1 cellular context compared by ENCODE assay signal in the genomic region with DNA sequence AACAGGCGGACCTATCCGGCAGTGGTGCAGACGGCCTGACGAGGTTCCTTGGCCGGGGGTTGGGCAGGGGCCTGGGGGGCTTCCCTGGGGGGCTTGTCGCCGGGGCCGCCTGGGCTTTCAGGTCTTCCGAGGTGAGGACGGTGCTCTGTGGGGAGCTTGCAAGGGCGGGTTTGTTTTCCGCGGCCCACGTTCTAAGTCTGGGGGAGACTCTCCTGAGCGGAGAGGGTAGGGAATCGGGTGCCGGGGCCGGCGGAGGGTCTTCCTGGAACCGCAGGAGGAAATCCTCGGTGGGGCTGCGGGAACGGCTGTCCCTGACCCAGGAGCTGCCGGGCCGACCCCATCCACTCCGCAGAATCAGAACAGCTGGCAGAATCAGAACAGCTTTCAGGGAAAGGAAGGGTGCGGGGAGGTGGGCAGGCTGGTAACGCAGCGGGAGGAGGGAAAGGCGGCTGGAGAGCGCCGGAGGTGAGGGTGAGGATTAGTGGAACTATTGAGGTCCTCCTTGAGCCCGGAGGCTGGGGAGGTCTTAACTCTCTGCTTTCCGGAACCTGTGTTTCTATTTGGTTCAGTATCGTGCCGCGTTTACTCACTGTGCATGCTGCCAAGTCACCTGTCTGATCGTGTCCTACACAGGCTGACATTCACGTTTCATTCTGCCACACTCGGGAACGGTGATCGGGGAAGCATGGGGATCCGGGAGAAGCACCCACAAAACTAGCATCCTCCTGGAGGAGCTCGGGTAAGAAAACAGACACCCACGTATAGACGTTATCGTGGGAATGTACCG.
TF ChIP-seq lines count a peak whose summit lies in the region.

No MANE protein-coding gene starts in this region.

TF ChIP-seq in HepG2, 621 proteins besides CTCF, POLR2A, EP300 and RAD21 (continues in another document):
- TF ChIP-seq ZNF530 (CRISPR knock-in tag; IDR thresholded peaks at IDR 0.05; ENCODE audit: low read depth) = no peak
- TF ChIP-seq TCF12 (IDR thresholded peaks at IDR 0.05) = no peak
- TF ChIP-seq TCF12 (CRISPR knock-in tag; IDR thresholded peaks at IDR 0.05) = no peak
- no peak for TF ChIP-seq NPAS2 (CRISPR knock-in tag; IDR thresholded peaks at IDR 0.05; ENCODE audit: borderline replicate concordance)
- 0 out of 2 replicates have a peak, but pooled peaks have one; percentile 49 for TF ChIP-seq CHCHD3 (CRISPR knock-in tag; IDR thresholded peaks at IDR 0.05)
- TF ChIP-seq AGO2 (optimal IDR thresholded peaks at IDR 0.05; ENCODE audit: low read depth, low read length) = peak; percentile 5
- peak; percentile 81 for TF ChIP-seq ZNF770 (CRISPR knock-in tag; IDR thresholded peaks at IDR 0.05)
- TF ChIP-seq WIZ (CRISPR knock-in tag; IDR thresholded peaks at IDR 0.05) = no peak
- no peak for TF ChIP-seq HCFC1 (IDR thresholded peaks at IDR 0.05; ENCODE audit: low read depth, low read length)
- peak; percentile 24; the same call in 1 of the 2 replicates for TF ChIP-seq KDM5B (CRISPR knock-in tag; IDR thresholded peaks at IDR 0.05; ENCODE audit: borderline replicate concordance)
- TF ChIP-seq ELF1 (CRISPR knock-in tag; IDR thresholded peaks at IDR 0.05) = peak; percentile 28; the same call in 1 of the 2 replicates
- TF ChIP-seq FOXK2 (IDR thresholded peaks at IDR 0.05) = no peak
- TF ChIP-seq, protein P1, sequence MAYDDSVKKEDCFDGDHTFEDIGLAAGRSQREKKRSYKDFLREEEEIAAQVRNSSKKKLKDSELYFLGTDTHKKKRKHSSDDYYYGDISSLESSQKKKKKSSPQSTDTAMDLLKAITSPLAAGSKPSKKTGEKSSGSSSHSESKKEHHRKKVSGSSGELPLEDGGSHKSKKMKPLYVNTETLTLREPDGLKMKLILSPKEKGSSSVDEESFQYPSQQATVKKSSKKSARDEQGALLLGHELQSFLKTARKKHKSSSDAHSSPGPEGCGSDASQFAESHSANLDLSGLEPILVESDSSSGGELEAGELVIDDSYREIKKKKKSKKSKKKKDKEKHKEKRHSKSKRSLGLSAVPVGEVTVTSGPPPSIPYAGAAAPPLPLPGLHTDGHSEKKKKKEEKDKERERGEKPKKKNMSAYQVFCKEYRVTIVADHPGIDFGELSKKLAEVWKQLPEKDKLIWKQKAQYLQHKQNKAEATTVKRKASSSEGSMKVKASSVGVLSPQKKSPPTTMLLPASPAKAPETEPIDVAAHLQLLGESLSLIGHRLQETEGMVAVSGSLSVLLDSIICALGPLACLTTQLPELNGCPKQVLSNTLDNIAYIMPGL (CRISPR knock-in tag; IDR thresholded peaks at IDR 0.05; ENCODE audit: borderline replicate concordance in 1 of 2, low read depth in 1 of 2) = 0 out of 4 replicates have a peak, but pooled peaks of 1 of the 2 experiments have one; percentile 14
- TF ChIP-seq, protein P2, sequence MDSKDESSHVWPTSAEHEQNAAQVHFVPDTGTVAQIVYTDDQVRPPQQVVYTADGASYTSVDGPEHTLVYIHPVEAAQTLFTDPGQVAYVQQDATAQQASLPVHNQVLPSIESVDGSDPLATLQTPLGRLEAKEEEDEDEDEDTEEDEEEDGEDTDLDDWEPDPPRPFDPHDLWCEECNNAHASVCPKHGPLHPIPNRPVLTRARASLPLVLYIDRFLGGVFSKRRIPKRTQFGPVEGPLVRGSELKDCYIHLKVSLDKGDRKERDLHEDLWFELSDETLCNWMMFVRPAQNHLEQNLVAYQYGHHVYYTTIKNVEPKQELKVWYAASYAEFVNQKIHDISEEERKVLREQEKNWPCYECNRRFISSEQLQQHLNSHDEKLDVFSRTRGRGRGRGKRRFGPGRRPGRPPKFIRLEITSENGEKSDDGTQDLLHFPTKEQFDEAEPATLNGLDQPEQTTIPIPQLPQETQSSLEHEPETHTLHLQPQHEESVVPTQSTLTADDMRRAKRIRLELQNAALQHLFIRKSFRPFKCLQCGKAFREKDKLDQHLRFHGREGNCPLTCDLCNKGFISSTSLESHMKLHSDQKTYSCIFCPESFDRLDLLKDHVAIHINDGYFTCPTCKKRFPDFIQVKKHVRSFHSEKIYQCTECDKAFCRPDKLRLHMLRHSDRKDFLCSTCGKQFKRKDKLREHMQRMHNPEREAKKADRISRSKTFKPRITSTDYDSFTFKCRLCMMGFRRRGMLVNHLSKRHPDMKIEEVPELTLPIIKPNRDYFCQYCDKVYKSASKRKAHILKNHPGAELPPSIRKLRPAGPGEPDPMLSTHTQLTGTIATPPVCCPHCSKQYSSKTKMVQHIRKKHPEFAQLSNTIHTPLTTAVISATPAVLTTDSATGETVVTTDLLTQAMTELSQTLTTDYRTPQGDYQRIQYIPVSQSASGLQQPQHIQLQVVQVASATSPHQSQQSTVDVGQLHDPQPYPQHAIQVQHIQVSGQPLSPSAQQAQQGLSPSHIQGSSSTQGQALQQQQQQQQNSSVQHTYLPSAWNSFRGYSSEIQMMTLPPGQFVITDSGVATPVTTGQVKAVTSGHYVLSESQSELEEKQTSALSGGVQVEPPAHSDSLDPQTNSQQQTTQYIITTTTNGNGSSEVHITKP (CRISPR knock-in tag; IDR thresholded peaks at IDR 0.05; ENCODE audit: low read depth) = 0 out of 2 replicates have a peak, but pooled peaks have one; percentile 13
- TF ChIP-seq ARNT (IDR thresholded peaks at IDR 0.05) = no peak
- TF ChIP-seq ZNF605 (CRISPR knock-in tag; IDR thresholded peaks at IDR 0.05) = 0 out of 2 replicates have a peak, but pooled peaks have one; percentile 52
- TF ChIP-seq TEAD3 (CRISPR knock-in tag; optimal IDR thresholded peaks at IDR 0.05; ENCODE audit: borderline replicate concordance) = no peak
- TF ChIP-seq DNMT3B (CRISPR knock-in tag; conservative IDR thresholded peaks at IDR 0.05) = no peak; the same call in 1 of the 2 replicates
- 0 out of 2 replicates have a peak, but pooled peaks have one; percentile 29 for TF ChIP-seq KLF11 (CRISPR knock-in tag; IDR thresholded peaks at IDR 0.05)
- no peak; the same call in 1 of the 2 replicates for TF ChIP-seq BCL6 (CRISPR knock-in tag; IDR thresholded peaks at IDR 0.05)
- 0 out of 2 replicates have a peak, but pooled peaks have one; percentile 38 for TF ChIP-seq EED (CRISPR knock-in tag; IDR thresholded peaks at IDR 0.05)
- TF ChIP-seq TEAD2 (CRISPR knock-in tag; IDR thresholded peaks at IDR 0.05) = no peak
- TF ChIP-seq, protein P3, sequence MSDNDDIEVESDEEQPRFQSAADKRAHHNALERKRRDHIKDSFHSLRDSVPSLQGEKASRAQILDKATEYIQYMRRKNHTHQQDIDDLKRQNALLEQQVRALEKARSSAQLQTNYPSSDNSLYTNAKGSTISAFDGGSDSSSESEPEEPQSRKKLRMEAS (IDR thresholded peaks at IDR 0.05) = peak; percentile 9; the same call in 1 of the 2 replicates
- peak; percentile 62 for TF ChIP-seq SAP130 (CRISPR knock-in tag; IDR thresholded peaks at IDR 0.05; ENCODE audit: low read depth)
- TF ChIP-seq FOXO1 (CRISPR knock-in tag; IDR thresholded peaks at IDR 0.05) = 0 out of 2 replicates have a peak, but pooled peaks have one; percentile 4
- TF ChIP-seq, protein P4, sequence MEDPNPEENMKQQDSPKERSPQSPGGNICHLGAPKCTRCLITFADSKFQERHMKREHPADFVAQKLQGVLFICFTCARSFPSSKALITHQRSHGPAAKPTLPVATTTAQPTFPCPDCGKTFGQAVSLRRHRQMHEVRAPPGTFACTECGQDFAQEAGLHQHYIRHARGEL (CRISPR knock-in tag; IDR thresholded peaks at IDR 0.05) = no peak; the same call in 1 of the 2 replicates
- TF ChIP-seq MAZ (IDR thresholded peaks at IDR 0.05; ENCODE audit: borderline replicate concordance, low read depth, low read length) = no peak
- TF ChIP-seq MAZ (CRISPR knock-in tag; IDR thresholded peaks at IDR 0.05; ENCODE audit: low read depth) = 0 out of 2 replicates have a peak, but pooled peaks have one; percentile 49
- no peak for TF ChIP-seq ZMYM4 (CRISPR knock-in tag; IDR thresholded peaks at IDR 0.05)
- peak; percentile 77 for TF ChIP-seq PITX1 (CRISPR knock-in tag; IDR thresholded peaks at IDR 0.05)
- TF ChIP-seq RNF2 (conservative IDR thresholded peaks at IDR 0.05; ENCODE audit: low read depth) = no peak
- peak; percentile 52; the same call in 1 of the 2 replicates for TF ChIP-seq ZNF768 (CRISPR knock-in tag; IDR thresholded peaks at IDR 0.05)
- TF ChIP-seq ZNF747 (CRISPR knock-in tag; IDR thresholded peaks at IDR 0.05; ENCODE audit: borderline replicate concordance) = 0 out of 2 replicates have a peak, but pooled peaks have one; percentile 58
- TF ChIP-seq ZNF263 (CRISPR knock-in tag; IDR thresholded peaks at IDR 0.05) = peak; percentile 92
- 0 out of 2 replicates have a peak, but pooled peaks have one; percentile 13 for TF ChIP-seq RELA (CRISPR knock-in tag; IDR thresholded peaks at IDR 0.05)
- 0 out of 2 replicates have a peak, but pooled peaks have one; percentile 42 for TF ChIP-seq CC2D1A (CRISPR knock-in tag; IDR thresholded peaks at IDR 0.05)
- TF ChIP-seq ZNF350 (CRISPR knock-in tag; IDR thresholded peaks at IDR 0.05; ENCODE audit: borderline replicate concordance, low read depth) = peak; percentile 29; the same call in 1 of the 2 replicates
- no peak; the same call in 1 of the 2 replicates for TF ChIP-seq ZNF451 (CRISPR knock-in tag; IDR thresholded peaks at IDR 0.05)
- TF ChIP-seq AHDC1 (CRISPR knock-in tag; IDR thresholded peaks at IDR 0.05; ENCODE audit: borderline replicate concordance) = 0 out of 2 replicates have a peak, but pooled peaks have one; percentile 24
- no peak for TF ChIP-seq CBX1 (IDR thresholded peaks at IDR 0.05; ENCODE audit: low read depth)
- TF ChIP-seq GATAD2A (CRISPR knock-in tag; IDR thresholded peaks at IDR 0.05) = no peak; the same call in 1 of the 2 replicates
- TF ChIP-seq MBD4 (IDR thresholded peaks at IDR 0.05; ENCODE audit: borderline replicate concordance, low read length) = no peak
- TF ChIP-seq ZNF335 (CRISPR knock-in tag; IDR thresholded peaks at IDR 0.05) = peak; percentile 98
- no peak for TF ChIP-seq RFXAP (CRISPR knock-in tag; IDR thresholded peaks at IDR 0.05; ENCODE audit: borderline replicate concordance)
- no peak for TF ChIP-seq ZNF691 (CRISPR knock-in tag; IDR thresholded peaks at IDR 0.05; ENCODE audit: borderline replicate concordance, low read depth)
- TF ChIP-seq PHF20 (CRISPR knock-in tag; IDR thresholded peaks at IDR 0.05) = peak; percentile 17; the same call in 1 of the 2 replicates
- no peak for TF ChIP-seq KLF12 (CRISPR knock-in tag; IDR thresholded peaks at IDR 0.05; ENCODE audit: borderline replicate concordance)
- no peak for TF ChIP-seq MAFK (conservative IDR thresholded peaks at IDR 0.05 in 1 of 2, IDR thresholded peaks at IDR 0.05 in 1 of 2; ENCODE audit: low read length in 2 of 2)
- TF ChIP-seq ZNF431 (CRISPR knock-in tag; IDR thresholded peaks at IDR 0.05; ENCODE audit: borderline replicate concordance, low read depth) = no peak
- TF ChIP-seq FOXA3 (CRISPR knock-in tag; IDR thresholded peaks at IDR 0.05) = no peak
- TF ChIP-seq ZFYVE20 (CRISPR knock-in tag; IDR thresholded peaks at IDR 0.05; ENCODE audit: borderline replicate concordance, low read depth) = no peak
- peak; percentile 74; the same call in 1 of the 2 replicates for TF ChIP-seq CHD4 (IDR thresholded peaks at IDR 0.05; ENCODE audit: borderline replicate concordance, low read length)
